21 cellular contexts compared by ENCODE assay signal in genomic region chr13:100941811-100942361, GRCh38.
DNase-seq lines count a peak whose midpoint lies in the region; ATAC-seq and TF ChIP-seq lines count a peak whose summit lies in the region.
"Had no signal": no experiment of that assay in that cellular context is flagged by ENCODE, and none has a peak within 500 bp of the region (broad histone marks: within the 10 kb centered on the region; RNA-seq: fewer than 3 reads in every experiment).

No MANE protein-coding gene starts in this region.

- in situ Hi-C loops in SK-MEL-5 (cut with HindIII; ENCODE audit: low pct_unique_long_range_greater_than_20kb, low sequenced_read_pairs) = no loop called here

- no peak overlapping the region for H2BK12ac ChIP-seq in neuronal stem cell (ENCODE audit: low read length)

- intact Hi-C loops in dorsolateral prefrontal cortex (cut with DNase I) = no loop called here

- H2BK120ac ChIP-seq in neuronal stem cell (ENCODE audit: low read depth, low read length) = no peak overlapping the region

- no peaks in the 10 kb centered on the region for H3K36me3 ChIP-seq in GM23338 (ENCODE audit: insufficient read depth)
- no peaks in the 10 kb centered on the region for H3K36me3 ChIP-seq in neuronal stem cell (replicated peaks in 1 of 2; ENCODE audit: control insufficient read depth in 2 of 2, insufficient read depth in 2 of 2, low read length in 2 of 2)
- H3K36me3 ChIP-seq: BLaER1 treated with 17β-estradiol and CSF1 and Interleukin-3, amounts not matched to agents 10 nM and 100 nM had no signal

- H3K23ac ChIP-seq in neuronal stem cell (ENCODE audit: low read depth, low read length, poor library complexity) = no peak overlapping the region

- H3K9me3 ChIP-seq in neuronal stem cell (replicated peaks in 1 of 2; ENCODE audit: control insufficient read depth in 2 of 2, insufficient read depth in 1 of 2, low read depth in 1 of 2, low read length in 2 of 2) = no peaks in the 10 kb centered on the region
- H3K9me3 ChIP-seq: BLaER1 treated with 17β-estradiol and CSF1 and Interleukin-3, amounts not matched to agents 10 nM and 100 nM had no signal

- no peak overlapping the region for H3K18ac ChIP-seq in neuronal stem cell (ENCODE audit: low read length)

- no peak overlapping the region for H3K4me2 ChIP-seq in GM23338
- H3K4me2 ChIP-seq in neuronal stem cell (ENCODE audit: insufficient read depth, low read length, poor library complexity, severe bottlenecking) = no peak overlapping the region
- H3K4me2 ChIP-seq: BLaER1 treated with 17β-estradiol and CSF1 and Interleukin-3, amounts not matched to agents 10 nM and 100 nM had no signal

- H3K4me1 ChIP-seq in GM23338 (ENCODE audit: insufficient read depth) (no peaks in the 10 kb centered on the region), neuronal stem cell (ENCODE audit: control insufficient read depth in 2 of 2, insufficient read depth in 1 of 2, low read depth in 1 of 2, low read length in 2 of 2) (peaks cover 3 to 19% of the 10 kb centered on the region in 2 donors)
- H3K4me1 ChIP-seq: BLaER1 treated with 17β-estradiol and CSF1 and Interleukin-3, amounts not matched to agents 10 nM and 100 nM had no signal

- peaks cover 8% of the 10 kb centered on the region; the same call in 1 of the 2 replicates for H3K9me2 ChIP-seq in GM23338 (ENCODE audit: insufficient read depth)

- no peaks in the 10 kb centered on the region for H3K36me3 Mint-ChIP-seq in GM23338 (ENCODE audit: low read depth)
- H3K36me3 Mint-ChIP-seq: CD8-positive, alpha-beta T cell had no signal

- H3K27ac Mint-ChIP-seq in GM23338 = no peak overlapping the region
- H3K27ac Mint-ChIP-seq: CD8-positive, alpha-beta T cell had no signal

- no peak overlapping the region for H2BK15ac ChIP-seq in neuronal stem cell (ENCODE audit: low read length)

- no peak overlapping the region for H2AK5ac ChIP-seq in neuronal stem cell (ENCODE audit: low read depth, low read length)

- no peak overlapping the region for H4K91ac ChIP-seq in neuronal stem cell (ENCODE audit: low read depth, low read length, poor library complexity)

- H3K9me3 Mint-ChIP-seq in GM23338 = no peaks in the 10 kb centered on the region
- H3K9me3 Mint-ChIP-seq: CD8-positive, alpha-beta T cell had no signal

- WGBS in neuronal stem cell (ENCODE audit: extremely low coverage in 2 of 2, insufficient read length in 2 of 2, insufficient replicate concordance in 1 of 2), 2 donors = no CpG with 5 or more reads among the region's 4 CpGs

- CTCF ChIA-PET in GM10248 (lab: Yijun Ruan, JAX) = interaction anchor here (1.2 to 2.3 kb wide), 2 partner anchors 9 to 12 kb away, joined by 4 to 6 read pairs; no protein-coding TSS in a partner anchor

- H3K27ac ChIP-seq in GM23338 (ENCODE audit: low read depth) (no peak overlapping the region; the same call in 1 of the 2 replicates), neuronal stem cell (replicated peaks; ENCODE audit: low read length) (no peak overlapping the region), dorsolateral prefrontal cortex (no peak overlapping the region)
- H3K27ac ChIP-seq: BLaER1 treated with 17β-estradiol and CSF1 and Interleukin-3, amounts not matched to agents 10 nM and 100 nM had no signal

- H3K27me3 ChIP-seq in GM23338 (ENCODE audit: insufficient read depth) = no peaks in the 10 kb centered on the region
- no peaks in the 10 kb centered on the region for H3K27me3 ChIP-seq in neuronal stem cell (ENCODE audit: control insufficient read depth in 3 of 3, insufficient read depth in 3 of 3, low read depth in 1 of 3, low read length in 3 of 3)
- peaks cover 0 to 16% (median 0%) of the 10 kb centered on the region in 45 donors for H3K27me3 ChIP-seq in dorsolateral prefrontal cortex
- H3K27me3 ChIP-seq: BLaER1 treated with 17β-estradiol and CSF1 and Interleukin-3, amounts not matched to agents 10 nM and 100 nM had no signal

- H4K8ac ChIP-seq in neuronal stem cell (ENCODE audit: low read depth, low read length) = no peak overlapping the region

- no peak overlapping the region for H3K4ac ChIP-seq in neuronal stem cell (ENCODE audit: low read length)

- H3K79me2 ChIP-seq in GM23338 (replicated peaks; ENCODE audit: insufficient read depth) = no peaks in the 10 kb centered on the region

- no peaks in the 10 kb centered on the region for H4K20me1 ChIP-seq in GM23338 (replicated peaks; ENCODE audit: insufficient read depth)
- H4K20me1 ChIP-seq: BLaER1 treated with 17β-estradiol and CSF1 and Interleukin-3, amounts not matched to agents 10 nM and 100 nM had no signal

- TF ChIP-seq CTCF in GM23338 (conservative IDR thresholded peaks at IDR 0.05; ENCODE audit: low read depth in 2 of 2) (no peak), dorsolateral prefrontal cortex (IDR thresholded peaks at IDR 0.05 in 54 of 56, conservative IDR thresholded peaks at IDR 0.05 in 2 of 56; ENCODE audit: low read depth in 1 of 56, partially characterized antibody in 56 of 56) (no peak), GM10248 (IDR thresholded peaks at IDR 0.05; ENCODE audit: control extremely low read depth, extremely low read depth, low read depth, missing control alignments) (no peak)

- no peak for ATAC-seq in GM23338
- ATAC-seq: CD8-positive, alpha-beta T cell; HCT116; SK-N-SH treated with all-trans-retinoic acid at 6 μM for 48 hours had no signal

- no peak overlapping the region for H3K4me3 Mint-ChIP-seq in GM23338
- H3K4me3 Mint-ChIP-seq: CD8-positive, alpha-beta T cell had no signal

- peaks cover 3% of the 10 kb centered on the region for H3K27me3 Mint-ChIP-seq in GM23338 (ENCODE audit: insufficient read depth, low read depth, poor library complexity)

- no peaks in the 10 kb centered on the region for H3K79me1 ChIP-seq in neuronal stem cell (ENCODE audit: low read depth, low read length)

- H3F3A ChIP-seq in GM23338 (replicated peaks; ENCODE audit: low read depth) = no peaks in the 10 kb centered on the region

- POLR2A ChIA-PET in GM10248 (lab: Yijun Ruan, JAX) = no interaction called here

- H2BK5ac ChIP-seq in neuronal stem cell (ENCODE audit: low read length) = no peak overlapping the region

- H3K4me3 ChIP-seq in GM23338 (no peak overlapping the region), neuronal stem cell (ENCODE audit: low read length in 2 of 2) (no peak overlapping the region), dorsolateral prefrontal cortex (no peak overlapping the region)
- H3K4me3 ChIP-seq: BLaER1 treated with 17β-estradiol and CSF1 and Interleukin-3, amounts not matched to agents 10 nM and 100 nM had no signal

- H3K4me1 Mint-ChIP-seq in GM23338 = peaks cover 4% of the 10 kb centered on the region; the same call in 1 of the 3 replicates

- H3K14ac ChIP-seq in neuronal stem cell (ENCODE audit: low read length) = no peak overlapping the region

- H2AFZ ChIP-seq in GM23338 (peak overlapping the region; percentile 47; the same call in 1 of the 2 replicates), neuronal stem cell (ENCODE audit: low read length) (peak overlapping the region; percentile 50)

- DNase-seq in GM23338 (ENCODE audit: low spot score) = no peak
- DNase-seq in SK-MEL-5 (ENCODE audit: low read depth, low spot score) = peak; percentile 17
- peak; percentile 48 for DNase-seq in foreskin melanocyte
- no peak for DNase-seq in neuronal stem cell (ENCODE audit: low spot score)
- no peak for DNase-seq in dorsolateral prefrontal cortex
- DNase-seq in NCI-H2029 treated with DMSO at 0.1 percent for 48 hours (lab: John Stamatoyannopoulos, UW) = no peak
- DNase-seq in GM10248 (ENCODE audit: extremely low spot score) = no peak
- no peak for DNase-seq in activated gamma-delta T cell (lab: John Stamatoyannopoulos, UW)
- DNase-seq: CD8-positive, alpha-beta T cell; DMS53; EL; KG1; NCI-H1436 treated with DMSO at 0.1 percent for 48 hours; NCI-H2029; NCI-H446 treated with DMSO at 0.1 percent for 48 hours; NCI-H748 treated with DMSO at 0.1 percent for 48 hours; OCI-M1; SHP77 had no signal

- no peak overlapping the region for H3K9ac ChIP-seq in neuronal stem cell (ENCODE audit: low read depth, low read length, poor library complexity)
- H3K9ac ChIP-seq: BLaER1 treated with 17β-estradiol and CSF1 and Interleukin-3, amounts not matched to agents 10 nM and 100 nM had no signal

TF ChIP-seq in GM23338, 12 proteins besides CTCF, POLR2A, EP300 and RAD21:
- no peak for TF ChIP-seq REST (IDR thresholded peaks at IDR 0.05; ENCODE audit: unreplicated experiment)
- no peak for TF ChIP-seq EZH2 (IDR thresholded peaks at IDR 0.05; ENCODE audit: low read depth, unreplicated experiment)

Comparison
In these comparisons a context has a peak if more than half of its experiments do, and no peak if none do; other contexts are left out.
1. DNase-seq: peak in SK-MEL-5 (single experiment) and foreskin melanocyte (single experiment); none in GM23338 (single experiment), neuronal stem cell (single experiment), dorsolateral prefrontal cortex (0 of 10), NCI-H2029 treated with DMSO at 0.1 percent for 48 hours (single experiment), GM10248 (single experiment) and activated gamma-delta T cell (single experiment).